In genomic region chr20:62487564-62488086, GRCh38 we compare ENCODE assay signal across 1 cellular context.
TF ChIP-seq lines count a peak whose summit lies in the region.

No MANE protein-coding gene starts in this region.

TF ChIP-seq in HepG2, 621 proteins besides CTCF, POLR2A, EP300 and RAD21 (continued from another document and continues in another):
- no peak for TF ChIP-seq ZUFSP (CRISPR knock-in tag; IDR thresholded peaks at IDR 0.05; ENCODE audit: borderline replicate concordance)
- TF ChIP-seq CHD4 (IDR thresholded peaks at IDR 0.05; ENCODE audit: borderline replicate concordance, low read length): no peak
- TF ChIP-seq ZNF296 (CRISPR knock-in tag; conservative IDR thresholded peaks at IDR 0.05): no peak
- TF ChIP-seq, protein P1, sequence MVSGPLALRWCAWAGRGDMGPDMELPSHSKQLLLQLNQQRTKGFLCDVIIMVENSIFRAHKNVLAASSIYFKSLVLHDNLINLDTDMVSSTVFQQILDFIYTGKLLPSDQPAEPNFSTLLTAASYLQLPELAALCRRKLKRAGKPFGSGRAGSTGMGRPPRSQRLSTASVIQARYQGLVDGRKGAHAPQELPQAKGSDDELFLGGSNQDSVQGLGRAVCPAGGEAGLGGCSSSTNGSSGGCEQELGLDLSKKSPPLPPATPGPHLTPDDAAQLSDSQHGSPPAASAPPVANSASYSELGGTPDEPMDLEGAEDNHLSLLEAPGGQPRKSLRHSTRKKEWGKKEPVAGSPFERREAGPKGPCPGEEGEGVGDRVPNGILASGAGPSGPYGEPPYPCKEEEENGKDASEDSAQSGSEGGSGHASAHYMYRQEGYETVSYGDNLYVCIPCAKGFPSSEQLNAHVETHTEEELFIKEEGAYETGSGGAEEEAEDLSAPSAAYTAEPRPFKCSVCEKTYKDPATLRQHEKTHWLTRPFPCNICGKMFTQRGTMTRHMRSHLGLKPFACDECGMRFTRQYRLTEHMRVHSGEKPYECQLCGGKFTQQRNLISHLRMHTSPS (CRISPR knock-in tag; IDR thresholded peaks at IDR 0.05; ENCODE audit: low read depth): peak; percentile 59; the same call in 1 of the 2 replicates
- TF ChIP-seq SAP130 (CRISPR knock-in tag; IDR thresholded peaks at IDR 0.05; ENCODE audit: low read depth): no peak
- TF ChIP-seq, protein P2, sequence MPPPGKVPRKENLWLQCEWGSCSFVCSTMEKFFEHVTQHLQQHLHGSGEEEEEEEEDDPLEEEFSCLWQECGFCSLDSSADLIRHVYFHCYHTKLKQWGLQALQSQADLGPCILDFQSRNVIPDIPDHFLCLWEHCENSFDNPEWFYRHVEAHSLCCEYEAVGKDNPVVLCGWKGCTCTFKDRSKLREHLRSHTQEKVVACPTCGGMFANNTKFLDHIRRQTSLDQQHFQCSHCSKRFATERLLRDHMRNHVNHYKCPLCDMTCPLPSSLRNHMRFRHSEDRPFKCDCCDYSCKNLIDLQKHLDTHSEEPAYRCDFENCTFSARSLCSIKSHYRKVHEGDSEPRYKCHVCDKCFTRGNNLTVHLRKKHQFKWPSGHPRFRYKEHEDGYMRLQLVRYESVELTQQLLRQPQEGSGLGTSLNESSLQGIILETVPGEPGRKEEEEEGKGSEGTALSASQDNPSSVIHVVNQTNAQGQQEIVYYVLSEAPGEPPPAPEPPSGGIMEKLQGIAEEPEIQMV (CRISPR knock-in tag; IDR thresholded peaks at IDR 0.05; ENCODE audit: low read depth): no peak; the same call in 1 of the 2 replicates
- TF ChIP-seq ZNF264 (CRISPR knock-in tag; IDR thresholded peaks at IDR 0.05): no peak
- peak; percentile 68; the same call in 1 of the 2 replicates for TF ChIP-seq CBFB (CRISPR knock-in tag; IDR thresholded peaks at IDR 0.05)
- TF ChIP-seq, protein P3, sequence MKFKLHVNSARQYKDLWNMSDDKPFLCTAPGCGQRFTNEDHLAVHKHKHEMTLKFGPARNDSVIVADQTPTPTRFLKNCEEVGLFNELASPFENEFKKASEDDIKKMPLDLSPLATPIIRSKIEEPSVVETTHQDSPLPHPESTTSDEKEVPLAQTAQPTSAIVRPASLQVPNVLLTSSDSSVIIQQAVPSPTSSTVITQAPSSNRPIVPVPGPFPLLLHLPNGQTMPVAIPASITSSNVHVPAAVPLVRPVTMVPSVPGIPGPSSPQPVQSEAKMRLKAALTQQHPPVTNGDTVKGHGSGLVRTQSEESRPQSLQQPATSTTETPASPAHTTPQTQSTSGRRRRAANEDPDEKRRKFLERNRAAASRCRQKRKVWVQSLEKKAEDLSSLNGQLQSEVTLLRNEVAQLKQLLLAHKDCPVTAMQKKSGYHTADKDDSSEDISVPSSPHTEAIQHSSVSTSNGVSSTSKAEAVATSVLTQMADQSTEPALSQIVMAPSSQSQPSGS (CRISPR knock-in tag; IDR thresholded peaks at IDR 0.05): no peak
- TF ChIP-seq ETV6 (CRISPR knock-in tag; conservative IDR thresholded peaks at IDR 0.05): no peak
- TF ChIP-seq SPEN (CRISPR knock-in tag; IDR thresholded peaks at IDR 0.05; ENCODE audit: low read depth): no peak
- TF ChIP-seq, protein P4, sequence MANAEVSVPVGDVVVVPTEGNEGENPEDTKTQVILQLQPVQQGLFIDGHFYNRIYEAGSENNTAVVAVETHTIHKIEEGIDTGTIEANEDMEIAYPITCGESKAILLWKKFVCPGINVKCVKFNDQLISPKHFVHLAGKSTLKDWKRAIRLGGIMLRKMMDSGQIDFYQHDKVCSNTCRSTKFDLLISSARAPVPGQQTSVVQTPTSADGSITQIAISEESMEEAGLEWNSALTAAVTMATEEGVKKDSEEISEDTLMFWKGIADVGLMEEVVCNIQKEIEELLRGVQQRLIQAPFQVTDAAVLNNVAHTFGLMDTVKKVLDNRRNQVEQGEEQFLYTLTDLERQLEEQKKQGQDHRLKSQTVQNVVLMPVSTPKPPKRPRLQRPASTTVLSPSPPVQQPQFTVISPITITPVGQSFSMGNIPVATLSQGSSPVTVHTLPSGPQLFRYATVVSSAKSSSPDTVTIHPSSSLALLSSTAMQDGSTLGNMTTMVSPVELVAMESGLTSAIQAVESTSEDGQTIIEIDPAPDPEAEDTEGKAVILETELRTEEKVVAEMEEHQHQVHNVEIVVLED (CRISPR knock-in tag; IDR thresholded peaks at IDR 0.05; ENCODE audit: borderline replicate concordance): no peak
- TF ChIP-seq, protein P5, sequence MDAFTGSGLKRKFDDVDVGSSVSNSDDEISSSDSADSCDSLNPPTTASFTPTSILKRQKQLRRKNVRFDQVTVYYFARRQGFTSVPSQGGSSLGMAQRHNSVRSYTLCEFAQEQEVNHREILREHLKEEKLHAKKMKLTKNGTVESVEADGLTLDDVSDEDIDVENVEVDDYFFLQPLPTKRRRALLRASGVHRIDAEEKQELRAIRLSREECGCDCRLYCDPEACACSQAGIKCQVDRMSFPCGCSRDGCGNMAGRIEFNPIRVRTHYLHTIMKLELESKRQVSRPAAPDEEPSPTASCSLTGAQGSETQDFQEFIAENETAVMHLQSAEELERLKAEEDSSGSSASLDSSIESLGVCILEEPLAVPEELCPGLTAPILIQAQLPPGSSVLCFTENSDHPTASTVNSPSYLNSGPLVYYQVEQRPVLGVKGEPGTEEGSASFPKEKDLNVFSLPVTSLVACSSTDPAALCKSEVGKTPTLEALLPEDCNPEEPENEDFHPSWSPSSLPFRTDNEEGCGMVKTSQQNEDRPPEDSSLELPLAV (CRISPR knock-in tag; conservative IDR thresholded peaks at IDR 0.05; ENCODE audit: low read depth): no peak
- TF ChIP-seq, protein P6, sequence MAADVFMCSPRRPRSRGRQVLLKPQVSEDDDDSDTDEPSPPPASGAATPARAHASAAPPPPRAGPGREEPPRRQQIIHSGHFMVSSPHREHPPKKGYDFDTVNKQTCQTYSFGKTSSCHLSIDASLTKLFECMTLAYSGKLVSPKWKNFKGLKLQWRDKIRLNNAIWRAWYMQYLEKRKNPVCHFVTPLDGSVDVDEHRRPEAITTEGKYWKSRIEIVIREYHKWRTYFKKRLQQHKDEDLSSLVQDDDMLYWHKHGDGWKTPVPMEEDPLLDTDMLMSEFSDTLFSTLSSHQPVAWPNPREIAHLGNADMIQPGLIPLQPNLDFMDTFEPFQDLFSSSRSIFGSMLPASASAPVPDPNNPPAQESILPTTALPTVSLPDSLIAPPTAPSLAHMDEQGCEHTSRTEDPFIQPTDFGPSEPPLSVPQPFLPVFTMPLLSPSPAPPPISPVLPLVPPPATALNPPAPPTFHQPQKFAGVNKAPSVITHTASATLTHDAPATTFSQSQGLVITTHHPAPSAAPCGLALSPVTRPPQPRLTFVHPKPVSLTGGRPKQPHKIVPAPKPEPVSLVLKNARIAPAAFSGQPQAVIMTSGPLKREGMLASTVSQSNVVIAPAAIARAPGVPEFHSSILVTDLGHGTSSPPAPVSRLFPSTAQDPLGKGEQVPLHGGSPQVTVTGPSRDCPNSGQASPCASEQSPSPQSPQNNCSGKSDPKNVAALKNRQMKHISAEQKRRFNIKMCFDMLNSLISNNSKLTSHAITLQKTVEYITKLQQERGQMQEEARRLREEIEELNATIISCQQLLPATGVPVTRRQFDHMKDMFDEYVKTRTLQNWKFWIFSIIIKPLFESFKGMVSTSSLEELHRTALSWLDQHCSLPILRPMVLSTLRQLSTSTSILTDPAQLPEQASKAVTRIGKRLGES (CRISPR knock-in tag; IDR thresholded peaks at IDR 0.05; ENCODE audit: borderline replicate concordance): no peak
- TF ChIP-seq ZNF382 (CRISPR knock-in tag; IDR thresholded peaks at IDR 0.05; ENCODE audit: borderline replicate concordance): no peak
- TF ChIP-seq SNAPC2 (CRISPR knock-in tag; IDR thresholded peaks at IDR 0.05): no peak
- no peak for TF ChIP-seq ZNF784 (CRISPR knock-in tag; IDR thresholded peaks at IDR 0.05; ENCODE audit: borderline replicate concordance)
- TF ChIP-seq ZNF580 (CRISPR knock-in tag; IDR thresholded peaks at IDR 0.05; ENCODE audit: borderline replicate concordance, low read depth): no peak
- no peak for TF ChIP-seq RARG (CRISPR knock-in tag; IDR thresholded peaks at IDR 0.05; ENCODE audit: low read depth)
- no peak for TF ChIP-seq ZC3H13 (CRISPR knock-in tag; IDR thresholded peaks at IDR 0.05)
- no peak for TF ChIP-seq PHF8 (CRISPR knock-in tag; IDR thresholded peaks at IDR 0.05)
- TF ChIP-seq PRPF4 (IDR thresholded peaks at IDR 0.05; ENCODE audit: low read depth, low read length, poor library complexity, severe bottlenecking): no peak
- TF ChIP-seq, protein P7, sequence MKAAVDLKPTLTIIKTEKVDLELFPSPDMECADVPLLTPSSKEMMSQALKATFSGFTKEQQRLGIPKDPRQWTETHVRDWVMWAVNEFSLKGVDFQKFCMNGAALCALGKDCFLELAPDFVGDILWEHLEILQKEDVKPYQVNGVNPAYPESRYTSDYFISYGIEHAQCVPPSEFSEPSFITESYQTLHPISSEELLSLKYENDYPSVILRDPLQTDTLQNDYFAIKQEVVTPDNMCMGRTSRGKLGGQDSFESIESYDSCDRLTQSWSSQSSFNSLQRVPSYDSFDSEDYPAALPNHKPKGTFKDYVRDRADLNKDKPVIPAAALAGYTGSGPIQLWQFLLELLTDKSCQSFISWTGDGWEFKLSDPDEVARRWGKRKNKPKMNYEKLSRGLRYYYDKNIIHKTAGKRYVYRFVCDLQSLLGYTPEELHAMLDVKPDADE (CRISPR knock-in tag; IDR thresholded peaks at IDR 0.05): no peak
- TF ChIP-seq ZBTB3 (CRISPR knock-in tag; IDR thresholded peaks at IDR 0.05; ENCODE audit: borderline replicate concordance, low read depth): no peak
- no peak for TF ChIP-seq ZNF292 (CRISPR knock-in tag; IDR thresholded peaks at IDR 0.05; ENCODE audit: borderline replicate concordance, low read depth)
- 0 out of 2 replicates have a peak, but pooled peaks have one; percentile 48 for TF ChIP-seq KDM4B (CRISPR knock-in tag; IDR thresholded peaks at IDR 0.05)
- no peak for TF ChIP-seq SMAD9 (CRISPR knock-in tag; IDR thresholded peaks at IDR 0.05)
- no peak for TF ChIP-seq KLF9 (CRISPR knock-in tag; IDR thresholded peaks at IDR 0.05; ENCODE audit: low read depth)
- TF ChIP-seq, protein P8, sequence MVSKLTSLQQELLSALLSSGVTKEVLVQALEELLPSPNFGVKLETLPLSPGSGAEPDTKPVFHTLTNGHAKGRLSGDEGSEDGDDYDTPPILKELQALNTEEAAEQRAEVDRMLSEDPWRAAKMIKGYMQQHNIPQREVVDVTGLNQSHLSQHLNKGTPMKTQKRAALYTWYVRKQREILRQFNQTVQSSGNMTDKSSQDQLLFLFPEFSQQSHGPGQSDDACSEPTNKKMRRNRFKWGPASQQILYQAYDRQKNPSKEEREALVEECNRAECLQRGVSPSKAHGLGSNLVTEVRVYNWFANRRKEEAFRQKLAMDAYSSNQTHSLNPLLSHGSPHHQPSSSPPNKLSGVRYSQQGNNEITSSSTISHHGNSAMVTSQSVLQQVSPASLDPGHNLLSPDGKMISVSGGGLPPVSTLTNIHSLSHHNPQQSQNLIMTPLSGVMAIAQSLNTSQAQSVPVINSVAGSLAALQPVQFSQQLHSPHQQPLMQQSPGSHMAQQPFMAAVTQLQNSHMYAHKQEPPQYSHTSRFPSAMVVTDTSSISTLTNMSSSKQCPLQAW (CRISPR knock-in tag; IDR thresholded peaks at IDR 0.05): no peak; the same call in 1 of the 2 replicates
- TF ChIP-seq, protein P9, sequence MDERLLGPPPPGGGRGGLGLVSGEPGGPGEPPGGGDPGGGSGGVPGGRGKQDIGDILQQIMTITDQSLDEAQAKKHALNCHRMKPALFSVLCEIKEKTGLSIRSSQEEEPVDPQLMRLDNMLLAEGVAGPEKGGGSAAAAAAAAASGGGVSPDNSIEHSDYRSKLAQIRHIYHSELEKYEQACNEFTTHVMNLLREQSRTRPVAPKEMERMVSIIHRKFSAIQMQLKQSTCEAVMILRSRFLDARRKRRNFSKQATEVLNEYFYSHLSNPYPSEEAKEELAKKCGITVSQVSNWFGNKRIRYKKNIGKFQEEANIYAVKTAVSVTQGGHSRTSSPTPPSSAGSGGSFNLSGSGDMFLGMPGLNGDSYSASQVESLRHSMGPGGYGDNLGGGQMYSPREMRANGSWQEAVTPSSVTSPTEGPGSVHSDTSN (CRISPR knock-in tag; IDR thresholded peaks at IDR 0.05): no peak
- no peak for TF ChIP-seq KLF16 (CRISPR knock-in tag; IDR thresholded peaks at IDR 0.05)
- TF ChIP-seq SP4 (CRISPR knock-in tag; IDR thresholded peaks at IDR 0.05): no peak
- TF ChIP-seq ZNF496 (CRISPR knock-in tag; IDR thresholded peaks at IDR 0.05; ENCODE audit: insufficient replicate concordance): no peak
- TF ChIP-seq POGZ (CRISPR knock-in tag; IDR thresholded peaks at IDR 0.05): no peak
- no peak for TF ChIP-seq ERF (CRISPR knock-in tag; IDR thresholded peaks at IDR 0.05)
- no peak for TF ChIP-seq GTF3A (CRISPR knock-in tag; conservative IDR thresholded peaks at IDR 0.05)
- no peak for TF ChIP-seq RFX1 (IDR thresholded peaks at IDR 0.05)
- no peak for TF ChIP-seq REL (CRISPR knock-in tag; conservative IDR thresholded peaks at IDR 0.05)
- TF ChIP-seq ZFX (CRISPR knock-in tag; IDR thresholded peaks at IDR 0.05; ENCODE audit: low read depth): peak; percentile 60
